Comparison of ENCODE assay signal across 8 cellular contexts in the genomic region with DNA sequence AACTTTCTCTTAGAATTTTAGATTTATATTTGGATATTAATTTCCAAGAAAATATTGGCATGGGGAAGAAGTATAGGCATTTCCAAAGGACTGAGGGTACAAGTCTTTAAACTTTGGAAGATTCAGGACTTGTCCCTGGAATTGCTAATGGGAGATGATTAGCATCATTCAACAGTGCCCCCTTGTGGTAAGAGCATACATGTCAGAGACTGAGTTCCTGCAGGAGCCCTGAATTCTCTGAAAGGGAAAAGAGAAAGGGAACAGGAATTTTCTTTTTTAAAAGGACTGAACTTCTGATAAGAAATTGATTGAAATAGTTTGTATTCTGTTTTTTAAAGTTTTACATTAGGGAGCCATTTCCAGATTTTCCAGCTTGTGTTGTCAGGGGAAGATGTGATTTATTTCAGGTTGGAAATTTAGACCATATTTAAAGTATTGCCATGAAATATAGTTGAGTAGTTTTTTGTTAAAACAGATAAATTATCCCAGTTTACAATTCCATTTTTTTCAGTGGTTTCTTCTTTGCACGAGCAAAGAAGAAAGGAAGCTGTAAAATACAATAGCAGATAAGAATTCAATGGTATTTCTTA. TPM values are rescaled to one million over a fixed set of nuclear protein-coding genes. Genes with fewer than 3 reads are reported as not detected.
DNase-seq lines count a peak whose midpoint lies in the region; ATAC-seq and TF ChIP-seq lines count a peak whose summit lies in the region.

No MANE protein-coding gene starts in this region.

- in situ Hi-C loops in G401 (cut with HindIII; ENCODE audit: low sequenced_read_pairs): no loop called here

- WGBS in endodermal cell (ENCODE audit: insufficient coverage in 1 of 2, insufficient read length in 1 of 2), 2 experiments: 100% methylated on average over 1 of the region's 1 CpG; no CpG with 5 or more reads in 1 of the 2 experiments

- H3K4me3 ChIP-seq in endodermal cell (ENCODE audit: low read length): no peak overlapping the region
- no peak overlapping the region for H3K4me3 ChIP-seq in uterus

- peak; percentile 10 for DNase-seq in 8988T
- peak; percentile 71 for DNase-seq in G401 (ENCODE audit: low spot score)
- DNase-seq in NCI-H1105 (lab: John Stamatoyannopoulos, UW): peak; percentile 77
- peak; percentile 7 for DNase-seq in SKM-1 treated with dmso at 0.1 percent for 144 hours (lab: John Stamatoyannopoulos, UW; ENCODE audit: unreplicated experiment)
- DNase-seq in endodermal cell: peak; percentile 88
- DNase-seq in medulla oblongata (ENCODE audit: extremely low spot score): peak; percentile 94
- peak; percentile 35 to 76 for DNase-seq in uterus

- TF ChIP-seq POLR2A in uterus (IDR thresholded peaks at IDR 0.05): no peak

- TF ChIP-seq CTCF in endodermal cell (conservative IDR thresholded peaks at IDR 0.05): peak; percentile 100
- peak; percentile 77 to 91 (median 80) for TF ChIP-seq CTCF in uterus (IDR thresholded peaks at IDR 0.05)

- peaks cover 57% of the 10 kb centered on the region for H3K36me3 Mint-ChIP-seq in endodermal cell (ENCODE audit: low read depth)

- no peaks in the 10 kb centered on the region for H3K9me3 ChIP-seq in endodermal cell (ENCODE audit: control insufficient read depth, low read length)
- no peaks in the 10 kb centered on the region for H3K9me3 ChIP-seq in uterus

- no peak overlapping the region for H3K9ac ChIP-seq in endodermal cell (ENCODE audit: extremely low read depth, low read length, poor library complexity, severe bottlenecking)

- H3K36me3 ChIP-seq in endodermal cell (ENCODE audit: control insufficient read depth, insufficient read depth, low read length) (peaks cover 69% of the 10 kb centered on the region), uterus (no peaks in the 10 kb centered on the region)

- H3K4me1 ChIP-seq in endodermal cell (ENCODE audit: control insufficient read depth, insufficient read depth, low read length): peaks cover 2% of the 10 kb centered on the region
- H3K4me1 ChIP-seq in uterus: no peaks in the 10 kb centered on the region

- no peak for ATAC-seq in HG02623 (IDR thresholded peaks at IDR 0.05; ENCODE audit: unreplicated experiment)

- no peak overlapping the region for H3K27ac ChIP-seq in endodermal cell (ENCODE audit: low read depth, low read length)
- no peak overlapping the region for H3K27ac ChIP-seq in uterus

- no peaks in the 10 kb centered on the region for H3K27me3 ChIP-seq in endodermal cell (ENCODE audit: control insufficient read depth, insufficient read depth, low read length, poor library complexity, severe bottlenecking)
- H3K27me3 ChIP-seq in uterus: no peaks in the 10 kb centered on the region

- no peaks in the 10 kb centered on the region for H3K4me1 Mint-ChIP-seq in endodermal cell

- no peak overlapping the region for H3K27ac Mint-ChIP-seq in endodermal cell

- H3K9me3 Mint-ChIP-seq in endodermal cell: no peaks in the 10 kb centered on the region

- no peaks in the 10 kb centered on the region for H3K27me3 Mint-ChIP-seq in endodermal cell (ENCODE audit: insufficient read depth)

- H3K4me3 Mint-ChIP-seq in endodermal cell: no peak overlapping the region

- intact Hi-C loops in uterus (cut with DNase I; ENCODE audit: low total_unique reads): loop anchor here (10.0 kb wide), 1 partner anchor 217 kb away; no protein-coding TSS in a partner anchor

RNA-seq across cellular contexts. Expression of a gene that starts 44.0 kb away (rescaled TPM):
- total RNA-seq in G401 (2014; rRNA removed; shearing (Covaris generic)): 0.54 TPM in 1 of 2 replicates, not detected in the other
- total RNA-seq in endodermal cell (1 to 10 TPM; 2.4 to 7.6 TPM), uterus (1 to 10 TPM in 2 of 4 donors, under 1 TPM in 1, not detected in 1; 0.29 to 1.9 (median 1.4) TPM)
- polyA plus RNA-seq in endodermal cell (2013, experiment 1 of 2): 0.93 TPM
- 0.79 TPM for polyA plus RNA-seq in endodermal cell (2013, experiment 2 of 2)

RNA-seq across cellular contexts. Expression of a gene that starts 58.4 kb away (rescaled TPM):
- 61.4 and 72.5 TPM in 2 replicates for total RNA-seq in G401 (2014; rRNA removed; shearing (Covaris generic))
- total RNA-seq in endodermal cell: 10 to 100 TPM; 33.7 to 62.6 TPM
- polyA plus RNA-seq in endodermal cell (2013, experiment 1 of 2): 48.6 TPM
- polyA plus RNA-seq in endodermal cell (2013, experiment 2 of 2): 44.9 TPM
- total RNA-seq in uterus: 10 to 100 TPM; 40.9 to 66.9 (median 55.9) TPM

Comparison
In these comparisons a context has a peak if more than half of its experiments do, and no peak if none do; other contexts are left out.
1. DNase-seq: peak in every context shown above with its lines; median percentile 94 in medulla oblongata; 88 in endodermal cell; 77 in NCI-H1105; 71 in G401; 56 in uterus; 10 in 8988T; 7 in SKM-1 treated with dmso at 0.1 percent for 144 hours.